10 cellular contexts compared by ENCODE assay signal in genomic region chr1:24294228-24294672, GRCh38. TPM values are rescaled to one million over a fixed set of nuclear protein-coding genes. Genes with fewer than 3 reads are reported as not detected.
DNase-seq lines count a peak whose midpoint lies in the region; ATAC-seq and TF ChIP-seq lines count a peak whose summit lies in the region.
"Had no signal": no experiment of that assay in that cellular context is flagged by ENCODE, and none has a peak within 500 bp of the region (broad histone marks: within the 10 kb centered on the region; RNA-seq: fewer than 3 reads in every experiment).

No MANE protein-coding gene starts in this region.

- H3K9ac ChIP-seq in trophoblast cell (ENCODE audit: low read length), result no peak overlapping the region

- H3K27ac ChIP-seq in esophagus muscularis mucosa (replicated peaks in 1 of 4) (peak overlapping the region; percentile 52 to 76 (median 69)), trophoblast cell (ENCODE audit: low read depth, low read length) (peak overlapping the region; percentile 12)

- no peak for TF ChIP-seq CTCF in esophagus muscularis mucosa (IDR thresholded peaks at IDR 0.05)

- H3K36me3 ChIP-seq in esophagus muscularis mucosa (no peaks in the 10 kb centered on the region), trophoblast cell (ENCODE audit: control insufficient read depth in 1 of 2, insufficient read depth in 2 of 2, low read length in 2 of 2) (no peaks in the 10 kb centered on the region)

- H2AK5ac ChIP-seq in trophoblast cell (ENCODE audit: low read length), result no peak overlapping the region

- no peak for TF ChIP-seq POLR2A in esophagus muscularis mucosa (IDR thresholded peaks at IDR 0.05; ENCODE audit: low read depth)

- peak overlapping the region; percentile 4 for H4K91ac ChIP-seq in trophoblast cell (ENCODE audit: low read depth, low read length)

- H4K8ac ChIP-seq in trophoblast cell (ENCODE audit: low read depth, low read length), result no peak overlapping the region

- no peak overlapping the region for H4K12ac ChIP-seq in trophoblast cell (ENCODE audit: low read depth, low read length)

- H3K4me1 ChIP-seq in esophagus muscularis mucosa, result peaks cover 0 to 33% (median 30%) of the 10 kb centered on the region in 4 donors
- peaks cover 17 to 26% of the 10 kb centered on the region in 2 experiments for H3K4me1 ChIP-seq in trophoblast cell (ENCODE audit: control insufficient read depth in 1 of 2, insufficient read depth in 2 of 2, low read length in 2 of 2)

- no peak overlapping the region for H2BK5ac ChIP-seq in trophoblast cell (ENCODE audit: low read depth, low read length, poor library complexity)

- WGBS in esophagus muscularis mucosa, result 64% methylated on average over 9 of the region's 9 CpGs
- no CpG with 5 or more reads among the region's 9 CpGs for WGBS in trophoblast cell (ENCODE audit: extremely low coverage, insufficient coverage, insufficient read length)

- no peak overlapping the region for H3K4me2 ChIP-seq in trophoblast cell (ENCODE audit: low read length)

- no peak overlapping the region for H2BK12ac ChIP-seq in trophoblast cell (ENCODE audit: low read length)

- H3K27me3 ChIP-seq in esophagus muscularis mucosa (peaks cover 0 to 3% (median 0%) of the 10 kb centered on the region in 4 donors), trophoblast cell (ENCODE audit: insufficient read depth, low read length) (no peaks in the 10 kb centered on the region)

- H3K23ac ChIP-seq in trophoblast cell (ENCODE audit: low read length), result no peak overlapping the region

- TF ChIP-seq EP300 in esophagus muscularis mucosa (IDR thresholded peaks at IDR 0.05), result no peak

- intact Hi-C loops in esophagus muscularis mucosa (cut with DNase I), result no loop called here

- H3K9me3 ChIP-seq in esophagus muscularis mucosa (no peaks in the 10 kb centered on the region), trophoblast cell (ENCODE audit: insufficient read depth, low read depth, low read length) (no peaks in the 10 kb centered on the region)

- H3K79me1 ChIP-seq in trophoblast cell (ENCODE audit: low read length), result peaks cover 6% of the 10 kb centered on the region

- H3K18ac ChIP-seq in trophoblast cell (ENCODE audit: low read length), result no peak overlapping the region

- peak overlapping the region; percentile 71 for H2BK120ac ChIP-seq in trophoblast cell (ENCODE audit: insufficient read depth, low read length, poor library complexity)

- no peak overlapping the region for H2AFZ ChIP-seq in trophoblast cell (ENCODE audit: insufficient read depth, low read length, poor library complexity)

- no peak overlapping the region for H3K4ac ChIP-seq in trophoblast cell (ENCODE audit: low read depth, low read length)

- H3K14ac ChIP-seq in trophoblast cell (ENCODE audit: low read length), result no peak overlapping the region

- H3K4me3 ChIP-seq in esophagus muscularis mucosa, result peak overlapping the region in 1 of 4 donors; percentile 25
- H3K4me3 ChIP-seq in trophoblast cell (ENCODE audit: low read depth, low read length), result no peak overlapping the region

- ATAC-seq in HG03175 (IDR thresholded peaks at IDR 0.05; ENCODE audit: unreplicated experiment) (no peak), GM19328 (IDR thresholded peaks at IDR 0.05; ENCODE audit: unreplicated experiment) (no peak), HG03135 (IDR thresholded peaks at IDR 0.05; ENCODE audit: unreplicated experiment) (no peak)

- DNase-seq in CD1c-positive myeloid dendritic cell (ENCODE audit: extremely low spot score), result peak; percentile 10
- DNase-seq in OCI-M1 (lab: John Stamatoyannopoulos, UW), result peak; percentile 35
- no peak for DNase-seq in esophagus muscularis mucosa (ENCODE audit: extremely low spot score)
- peak; percentile 95 to 98 for DNase-seq in trophoblast cell
- DNase-seq in activated T-cell treated with anti-CD3 and anti-CD28 coated beads, Interleukin-2, amount 50 U/mL, for 48 hours, result no peak
- DNase-seq: activated CD4-positive, alpha-beta T cell treated with anti-CD3 and anti-CD28 coated beads, Interleukin-2, amount 50 U/mL, for 1 hour; NCI-H1417 treated with DMSO at 0.1 percent for 48 hours had no signal

- peaks cover 2% of the 10 kb centered on the region for H3K79me2 ChIP-seq in trophoblast cell (ENCODE audit: control insufficient read depth, insufficient read depth, low read length, poor library complexity)

RNA-seq across cellular contexts. Expression of gene GRHL3, which starts 24.9 kb away (rescaled TPM):
- not detected for total RNA-seq in esophagus muscularis mucosa
- 24.4 and 26.4 TPM in 2 replicates for polyA plus RNA-seq in trophoblast cell (2013)

Comparison
In these comparisons a context has a peak if more than half of its experiments do, and no peak if none do; other contexts are left out.
1. DNase-seq: peak in CD1c-positive myeloid dendritic cell (single experiment), OCI-M1 (single experiment) and trophoblast cell (2 of 2); none in esophagus muscularis mucosa (single experiment) and activated T-cell treated with anti-CD3 and anti-CD28 coated beads, Interleukin-2, amount 50 U/mL, for 48 hours (0 of 2).